18 cellular contexts compared by ENCODE assay signal in genomic region chrX:786441-786881, GRCh38.
"Had no signal": no experiment of that assay in that cellular context is flagged by ENCODE, and none has a peak within 500 bp of the region (broad histone marks: within the 10 kb centered on the region; RNA-seq: fewer than 3 reads in every experiment).

No MANE protein-coding gene starts in this region.

- H3K36me3 Mint-ChIP-seq: immature natural killer cell; stimulated activated naive B cell treated with anti-CD40 and anti-IgM and Interleukin-4, amounts not matched to agents 10 μg/mL and 1 μg/mL and 100 μg/mL, for 72 hours had no signal

- H3K27ac ChIP-seq: foreskin keratinocyte, sigmoid colon, skin epidermis, testis, tibial nerve had no signal

- H3K4me1 Mint-ChIP-seq: immature natural killer cell; nephron; stimulated activated naive CD8-positive, alpha-beta T cell treated with anti-CD3 and anti-CD28 coated beads, Interleukin-15, amount 100 ng/mL, for 72 hours had no signal

- DNase-seq: dermis blood vessel endothelial cell; foreskin keratinocyte; immature natural killer cell; kidney; left cardiac atrium; left ventricle myocardium superior; mesenchymal stem cell; naive B cell; sigmoid colon; stimulated activated CD4-positive, alpha-beta T cell treated with anti-CD3 and anti-CD28 coated beads, Interleukin-2, amount 100 ng/mL, for 24 hours; stimulated activated CD4-positive, alpha-beta T cell treated with anti-CD3 and anti-CD28 coated beads, Interleukin-4, amount 100 ng/mL, for 4 hours; stimulated activated naive B cell treated with anti-CD40 and anti-IgM and Interleukin-4, amounts not matched to agents 10 μg/mL and 1 μg/mL and 100 μg/mL, for 72 hours; testis had no signal

- H3K36me3 ChIP-seq: sigmoid colon, tibial nerve had no signal

- H3K4me3 Mint-ChIP-seq: immature natural killer cell; naive B cell; nephron; stimulated activated naive B cell treated with anti-CD40 and anti-IgM and Interleukin-4, amounts not matched to agents 10 μg/mL and 1 μg/mL and 100 μg/mL, for 72 hours; stimulated activated naive CD8-positive, alpha-beta T cell treated with anti-CD3 and anti-CD28 coated beads, Interleukin-15, amount 100 ng/mL, for 72 hours had no signal

- H3K4me3 ChIP-seq: lung, sigmoid colon, skin epidermis, testis, tibial nerve had no signal

- H3K4me1 ChIP-seq: foreskin keratinocyte, sigmoid colon, testis, tibial nerve had no signal

- H3K27me3 ChIP-seq: foreskin keratinocyte, testis had no signal

- H3K27ac Mint-ChIP-seq: immature natural killer cell; naive B cell; nephron; stimulated activated naive B cell treated with anti-CD40 and anti-IgM and Interleukin-4, amounts not matched to agents 10 μg/mL and 1 μg/mL and 100 μg/mL, for 72 hours; stimulated activated naive CD8-positive, alpha-beta T cell treated with anti-CD3 and anti-CD28 coated beads, Interleukin-15, amount 100 ng/mL, for 72 hours had no signal

- H3K9me3 ChIP-seq: sigmoid colon, testis had no signal

- H3K9me3 Mint-ChIP-seq: nephron; stimulated activated naive CD8-positive, alpha-beta T cell treated with anti-CD3 and anti-CD28 coated beads, Interleukin-15, amount 100 ng/mL, for 72 hours had no signal
